ENCODE assay signal across 15 cellular contexts in genomic region chr14:57933363-57933762, GRCh38.
"Had no signal": no experiment of that assay in that cellular context is flagged by ENCODE, and none has a peak within 500 bp of the region (broad histone marks: within the 10 kb centered on the region; RNA-seq: fewer than 3 reads in every experiment).

No MANE protein-coding gene starts in this region.

- H3K36me3 Mint-ChIP-seq: activated naive CD8-positive, alpha-beta T cell treated with anti-CD3 and anti-CD28 coated beads, Interleukin-2, amount 10 ng/mL, durations not matched to agents 7 days and 5 days; brain; naive B cell; neural progenitor cell; stimulated activated naive B cell treated with anti-CD40 and anti-IgM and Interleukin-4, amounts not matched to agents 10 μg/mL and 1 μg/mL and 100 μg/mL, for 72 hours had no signal

- H3K9me3 Mint-ChIP-seq: activated naive CD8-positive, alpha-beta T cell treated with anti-CD3 and anti-CD28 coated beads, Interleukin-2, amount 10 ng/mL, durations not matched to agents 7 days and 5 days; dendritic cell treated with granulocyte-macrophage colony-stimulating factor and Interleukin-4, amounts not matched to agents 40 ng/mL and 50 ng/mL, for 4 days; naive B cell; neural progenitor cell; stimulated activated naive B cell treated with anti-CD40 and anti-IgM and Interleukin-4, amounts not matched to agents 10 μg/mL and 1 μg/mL and 100 μg/mL, for 72 hours had no signal

- H3K4me1 Mint-ChIP-seq: activated naive CD8-positive, alpha-beta T cell treated with anti-CD3 and anti-CD28 coated beads, Interleukin-2, amount 10 ng/mL, durations not matched to agents 7 days and 5 days; central memory CD8-positive, alpha-beta T cell; neural progenitor cell had no signal

- H3K27me3 Mint-ChIP-seq: brain; central memory CD8-positive, alpha-beta T cell; dendritic cell treated with granulocyte-macrophage colony-stimulating factor and Interleukin-4, amounts not matched to agents 40 ng/mL and 50 ng/mL, for 4 days; naive B cell; stimulated activated naive B cell treated with anti-CD40 and anti-IgM and Interleukin-4, amounts not matched to agents 10 μg/mL and 1 μg/mL and 100 μg/mL, for 72 hours had no signal

- ATAC-seq: gastrocnemius medialis; pancreas; stimulated activated naive B cell treated with anti-CD40 and anti-IgM and Interleukin-4, amounts not matched to agents 10 μg/mL and 1 μg/mL and 100 μg/mL, for 72 hours had no signal

- H3K27ac Mint-ChIP-seq: activated naive CD8-positive, alpha-beta T cell treated with anti-CD3 and anti-CD28 coated beads, Interleukin-2, amount 10 ng/mL, durations not matched to agents 7 days and 5 days; brain; dendritic cell treated with granulocyte-macrophage colony-stimulating factor and Interleukin-4, amounts not matched to agents 40 ng/mL and 50 ng/mL, for 4 days; naive B cell; neural progenitor cell; stimulated activated naive B cell treated with anti-CD40 and anti-IgM and Interleukin-4, amounts not matched to agents 10 μg/mL and 1 μg/mL and 100 μg/mL, for 72 hours had no signal

- H3K4me3 Mint-ChIP-seq: activated naive CD8-positive, alpha-beta T cell treated with anti-CD3 and anti-CD28 coated beads, Interleukin-2, amount 10 ng/mL, durations not matched to agents 7 days and 5 days; brain; central memory CD8-positive, alpha-beta T cell; dendritic cell treated with granulocyte-macrophage colony-stimulating factor and Interleukin-4, amounts not matched to agents 40 ng/mL and 50 ng/mL, for 4 days; naive B cell; neural progenitor cell; stimulated activated naive B cell treated with anti-CD40 and anti-IgM and Interleukin-4, amounts not matched to agents 10 μg/mL and 1 μg/mL and 100 μg/mL, for 72 hours had no signal

- DNase-seq: activated CD4-positive, CD25-positive, alpha-beta regulatory T cell treated with anti-CD3 and anti-CD28 coated beads, Interleukin-2, amount 50 U/mL, for 72 hours; activated naive CD4-positive, alpha-beta T cell; activated naive CD8-positive, alpha-beta T cell treated with anti-CD3 and anti-CD28 coated beads, Interleukin-2, amount 10 ng/mL, durations not matched to agents 7 days and 5 days; activated T-cell treated with anti-CD3 and anti-CD28 coated beads for 4 hours; effector memory CD4-positive, alpha-beta T cell; gastrocnemius medialis; naive B cell; pancreas; stimulated activated CD4-positive, alpha-beta T cell treated with anti-CD3 and anti-CD28 coated beads, Interleukin-4, amount 100 ng/mL, for 1 hour; stimulated activated naive B cell treated with anti-CD40 and anti-IgM and Interleukin-4, amounts not matched to agents 10 μg/mL and 1 μg/mL and 100 μg/mL, for 72 hours; uterus had no signal
